Comparison of ENCODE assay signal across 1 cellular context in the genomic region with DNA sequence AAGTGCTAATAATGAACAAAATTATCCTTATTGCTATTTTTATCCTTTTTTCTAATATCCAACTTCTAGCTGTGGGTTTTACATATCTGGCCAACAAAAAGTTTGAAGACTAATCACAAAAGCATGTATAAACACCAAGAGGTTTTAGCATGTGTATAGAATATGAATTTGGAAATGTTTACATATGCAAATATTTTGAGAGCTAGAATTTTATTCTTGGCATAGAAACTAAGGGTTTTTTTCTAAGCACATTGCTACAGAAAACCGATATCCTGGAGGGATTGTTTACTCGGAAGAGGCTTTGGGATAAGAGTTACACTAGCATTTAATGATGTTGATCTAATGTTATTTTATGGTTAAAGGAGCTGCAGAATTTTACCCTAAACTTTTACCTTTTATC.
TF ChIP-seq lines count a peak whose summit lies in the region.

No MANE protein-coding gene starts in this region.

TF ChIP-seq in IMR-90, 13 proteins besides CTCF, POLR2A, EP300 and RAD21:
- TF ChIP-seq, protein P1, sequence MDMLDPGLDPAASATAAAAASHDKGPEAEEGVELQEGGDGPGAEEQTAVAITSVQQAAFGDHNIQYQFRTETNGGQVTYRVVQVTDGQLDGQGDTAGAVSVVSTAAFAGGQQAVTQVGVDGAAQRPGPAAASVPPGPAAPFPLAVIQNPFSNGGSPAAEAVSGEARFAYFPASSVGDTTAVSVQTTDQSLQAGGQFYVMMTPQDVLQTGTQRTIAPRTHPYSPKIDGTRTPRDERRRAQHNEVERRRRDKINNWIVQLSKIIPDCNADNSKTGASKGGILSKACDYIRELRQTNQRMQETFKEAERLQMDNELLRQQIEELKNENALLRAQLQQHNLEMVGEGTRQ (IDR thresholded peaks at IDR 0.05; ENCODE audit: low read depth, low read length) = no peak
- TF ChIP-seq CEBPB (IDR thresholded peaks at IDR 0.05; ENCODE audit: low read depth, low read length) (0 out of 2 replicates have a peak, but pooled peaks have one; percentile 19), FOS (IDR thresholded peaks at IDR 0.05; ENCODE audit: low read depth, low read length) (peak; percentile 56; the same call in 1 of the 2 replicates)
